9 cellular contexts compared by ENCODE assay signal in genomic region chr3:122533931-122534334, GRCh38. TPM values are rescaled to one million over a fixed set of nuclear protein-coding genes. Genes with fewer than 3 reads are reported as not detected.
DNase-seq lines count a peak whose midpoint lies in the region; ATAC-seq and TF ChIP-seq lines count a peak whose summit lies in the region.
"Had no signal": no experiment of that assay in that cellular context is flagged by ENCODE, and none has a peak within 500 bp of the region (broad histone marks: within the 10 kb centered on the region; RNA-seq: fewer than 3 reads in every experiment).

No MANE protein-coding gene starts in this region.

- H3K4me1 ChIP-seq in HAP-1: peaks cover 29% of the 10 kb centered on the region

- H3K9me3 ChIP-seq in CD4-positive, alpha-beta T cell (ENCODE audit: control insufficient read depth, low read length): no peaks in the 10 kb centered on the region
- no peaks in the 10 kb centered on the region for H3K9me3 ChIP-seq in HAP-1

- H3K27ac ChIP-seq in HL-60 (replicated peaks): 0 out of 2 replicates have a peak overlapping the region, but pooled peaks have one; percentile 2
- no peak overlapping the region for H3K27ac ChIP-seq in CD4-positive, alpha-beta T cell (ENCODE audit: low read depth, low read length)

- in situ Hi-C loops in HAP-1 (cut with MboI; ENCODE audit: low sequenced_read_pairs): no loop called here

- H3K4me1 Mint-ChIP-seq in activated CD4-positive, alpha-beta memory T cell treated with anti-CD3 and anti-CD28 coated beads, Interleukin-2, amount 10 ng/mL, durations not matched to agents 7 days and 5 days: peaks cover 54% of the 10 kb centered on the region
- H3K4me1 Mint-ChIP-seq in CD4-positive, alpha-beta T cell (ENCODE audit: low read depth): peaks cover 4% of the 10 kb centered on the region

- no peak overlapping the region for H3K4me3 Mint-ChIP-seq in activated CD4-positive, alpha-beta memory T cell treated with anti-CD3 and anti-CD28 coated beads, Interleukin-2, amount 10 ng/mL, durations not matched to agents 7 days and 5 days
- H3K4me3 Mint-ChIP-seq in CD4-positive, alpha-beta T cell: no peak overlapping the region
- H3K4me3 Mint-ChIP-seq: memory B cell had no signal

- POLR2A ChIA-PET in activated CD4-positive, alpha-beta memory T cell treated with anti-CD3 and anti-CD28 coated beads, Interleukin-2, amount 10 ng/mL, durations not matched to agents 7 days and 5 days (lab: Charles Lee): interaction anchor here (0.7 to 1.7 kb wide), 6 partner anchors 9 to 146 kb away, joined by 3 to 13 read pairs (median 4); partner anchors contain the start of gene KPNA1
- POLR2A ChIA-PET in CD4-positive, alpha-beta T cell (lab: Charles Lee): no interaction called here

- no peaks in the 10 kb centered on the region for H3K9me3 Mint-ChIP-seq in activated CD4-positive, alpha-beta memory T cell treated with anti-CD3 and anti-CD28 coated beads, Interleukin-2, amount 10 ng/mL, durations not matched to agents 7 days and 5 days
- H3K9me3 Mint-ChIP-seq in CD4-positive, alpha-beta T cell: no peaks in the 10 kb centered on the region
- H3K9me3 Mint-ChIP-seq: memory B cell had no signal

- H3K36me3 ChIP-seq in HAP-1 (replicated peaks): no peaks in the 10 kb centered on the region

- DNase-seq in GM04504 (ENCODE audit: low read depth): peak; percentile 68
- DNase-seq in HL-60 (ENCODE audit: low read depth in 1 of 2, low spot score in 1 of 2): peak; percentile 51 to 82
- peak; percentile 53 for DNase-seq in activated CD4-positive, alpha-beta memory T cell treated with anti-CD3 and anti-CD28 coated beads, Interleukin-2, amount 10 ng/mL, durations not matched to agents 7 days and 5 days
- peak; percentile 75 for DNase-seq in kidney glomerular epithelial cell (lab: John Stamatoyannopoulos, UW)
- DNase-seq in CD4-positive, alpha-beta T cell: no peak
- DNase-seq in HAP-1 (ENCODE audit: low spot score in 2 of 2): no peak
- DNase-seq in NCI-H2196 treated with DMSO at 0.1 percent for 48 hours (lab: John Stamatoyannopoulos, UW; ENCODE audit: unreplicated experiment): no peak

- CTCF ChIA-PET in activated CD4-positive, alpha-beta memory T cell treated with anti-CD3 and anti-CD28 coated beads, Interleukin-2, amount 10 ng/mL, durations not matched to agents 7 days and 5 days (lab: Charles Lee): interaction anchor here (1.0 to 1.1 kb wide), 2 partner anchors 19 to 117 kb away, joined by 3 to 4 read pairs; partner anchors contain the start of genes KPNA1 and WDR5B
- CTCF ChIA-PET in CD4-positive, alpha-beta T cell (lab: Charles Lee): no interaction called here

- no peaks in the 10 kb centered on the region for H3K27me3 Mint-ChIP-seq in activated CD4-positive, alpha-beta memory T cell treated with anti-CD3 and anti-CD28 coated beads, Interleukin-2, amount 10 ng/mL, durations not matched to agents 7 days and 5 days
- H3K27me3 Mint-ChIP-seq in CD4-positive, alpha-beta T cell: no peaks in the 10 kb centered on the region
- H3K27me3 Mint-ChIP-seq: memory B cell had no signal

- intact Hi-C loops in CD4-positive, alpha-beta T cell (cut with DNase I, micrococcal nuclease): no loop called here

- peak; percentile 97 for ATAC-seq in GM21526 (IDR thresholded peaks at IDR 0.05; ENCODE audit: low FRiP score, unreplicated experiment)
- ATAC-seq in CD4-positive, alpha-beta T cell (ENCODE audit: poor library complexity): no peak

- H3K4me3 ChIP-seq in HL-60 (replicated peaks; ENCODE audit: insufficient read depth, low read length): no peak overlapping the region
- no peak overlapping the region for H3K4me3 ChIP-seq in HAP-1

- no peaks in the 10 kb centered on the region for H3K27me3 ChIP-seq in HL-60 (ENCODE audit: insufficient read depth, poor library complexity, severe bottlenecking)
- H3K27me3 ChIP-seq in CD4-positive, alpha-beta T cell (ENCODE audit: control insufficient read depth, insufficient read depth, low read length): no peaks in the 10 kb centered on the region
- H3K27me3 ChIP-seq in HAP-1 (ENCODE audit: low read depth): no peaks in the 10 kb centered on the region

- no peak for TF ChIP-seq CTCF in HL-60 (IDR thresholded peaks at IDR 0.05; ENCODE audit: insufficient read depth, low read length)
- no peak for TF ChIP-seq CTCF in CD4-positive, alpha-beta T cell (IDR thresholded peaks at IDR 0.05)

- H3K36me3 Mint-ChIP-seq in activated CD4-positive, alpha-beta memory T cell treated with anti-CD3 and anti-CD28 coated beads, Interleukin-2, amount 10 ng/mL, durations not matched to agents 7 days and 5 days (ENCODE audit: low read depth): peaks cover 89% of the 10 kb centered on the region
- H3K36me3 Mint-ChIP-seq in CD4-positive, alpha-beta T cell (ENCODE audit: low read depth): peaks cover 85% of the 10 kb centered on the region

- H3K27ac Mint-ChIP-seq in activated CD4-positive, alpha-beta memory T cell treated with anti-CD3 and anti-CD28 coated beads, Interleukin-2, amount 10 ng/mL, durations not matched to agents 7 days and 5 days: no peak overlapping the region
- no peak overlapping the region for H3K27ac Mint-ChIP-seq in CD4-positive, alpha-beta T cell
- H3K27ac Mint-ChIP-seq: memory B cell had no signal

RNA-seq across cellular contexts. Expression of gene KPNA1, which starts 19.2 kb away (rescaled TPM):
- 10 to 100 TPM; 41.8 to 45.8 TPM for total RNA-seq in activated CD4-positive, alpha-beta memory T cell treated with anti-CD3 and anti-CD28 coated beads, Interleukin-2, amount 10 ng/mL, durations not matched to agents 7 days and 5 days
- 10 to 100 TPM; 46.2 to 49.8 TPM for total RNA-seq in CD4-positive, alpha-beta T cell

RNA-seq across cellular contexts. Expression of gene PARP9, which starts 30.2 kb away (rescaled TPM):
- 100 to 1,000 TPM; 151 to 157 TPM for total RNA-seq in activated CD4-positive, alpha-beta memory T cell treated with anti-CD3 and anti-CD28 coated beads, Interleukin-2, amount 10 ng/mL, durations not matched to agents 7 days and 5 days
- total RNA-seq in CD4-positive, alpha-beta T cell: 10 to 100 TPM; 13.2 to 14.4 TPM

RNA-seq across cellular contexts. Expression of gene DTX3L, which starts 30.2 kb away (rescaled TPM):
- 100 to 1,000 TPM; 135 to 144 TPM for total RNA-seq in activated CD4-positive, alpha-beta memory T cell treated with anti-CD3 and anti-CD28 coated beads, Interleukin-2, amount 10 ng/mL, durations not matched to agents 7 days and 5 days
- total RNA-seq in CD4-positive, alpha-beta T cell: 10 to 100 TPM; 15.4 to 18.6 TPM

RNA-seq across cellular contexts. Expression of gene PARP15, which starts 43.5 kb away (rescaled TPM):
- 10 to 100 TPM; 47.2 to 48.2 TPM for total RNA-seq in activated CD4-positive, alpha-beta memory T cell treated with anti-CD3 and anti-CD28 coated beads, Interleukin-2, amount 10 ng/mL, durations not matched to agents 7 days and 5 days
- 10 to 100 TPM; 41.6 to 41.8 TPM for total RNA-seq in CD4-positive, alpha-beta T cell

Comparison
In these comparisons a context has a peak if more than half of its experiments do, and no peak if none do; other contexts are left out.
1. DNase-seq: peak in GM04504 (single experiment), HL-60 (2 of 2), activated CD4-positive, alpha-beta memory T cell treated with anti-CD3 and anti-CD28 coated beads, Interleukin-2, amount 10 ng/mL, durations not matched to agents 7 days and 5 days (single experiment) and kidney glomerular epithelial cell (single experiment); none in CD4-positive, alpha-beta T cell (0 of 10), HAP-1 (0 of 2) and NCI-H2196 treated with DMSO at 0.1 percent for 48 hours (single experiment).
2. RNA of gene PARP9, which starts 30.2 kb away (total RNA-seq): 151 to 157 TPM in activated CD4-positive, alpha-beta memory T cell treated with anti-CD3 and anti-CD28 coated beads, Interleukin-2, amount 10 ng/mL, durations not matched to agents 7 days and 5 days; 13.2 to 14.4 TPM in CD4-positive, alpha-beta T cell; every median in the first group is over 4 times any median in the second.
3. RNA of gene DTX3L, which starts 30.2 kb away (total RNA-seq): 135 to 144 TPM in activated CD4-positive, alpha-beta memory T cell treated with anti-CD3 and anti-CD28 coated beads, Interleukin-2, amount 10 ng/mL, durations not matched to agents 7 days and 5 days; 15.4 to 18.6 TPM in CD4-positive, alpha-beta T cell; every median in the first group is over 4 times any median in the second.